ENCODE assay signal across 1 cellular context in the genomic region with DNA sequence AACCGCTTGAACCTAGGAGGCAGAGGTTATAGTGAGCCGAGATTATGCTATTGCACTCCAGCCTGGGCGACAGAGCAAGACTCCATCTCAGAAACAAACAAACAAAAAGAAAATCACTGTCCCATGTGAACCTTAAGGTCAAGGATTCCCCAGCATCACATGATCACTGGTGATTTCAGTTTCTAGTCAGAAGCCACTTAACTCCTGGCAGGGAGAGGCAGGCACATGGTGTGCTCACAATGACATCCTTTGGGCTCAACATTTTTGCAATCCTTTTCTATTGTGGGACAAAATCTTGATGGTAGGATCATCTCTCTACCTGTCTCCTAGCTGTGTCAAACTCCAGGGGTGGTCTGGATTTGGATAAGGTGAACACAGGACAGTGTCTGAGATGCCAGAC.
TF ChIP-seq lines count a peak whose summit lies in the region.

No MANE protein-coding gene starts in this region.

TF ChIP-seq in GM12878, 131 proteins besides CTCF, POLR2A, EP300 and RAD21:
- TF ChIP-seq KLF5 (IDR thresholded peaks at IDR 0.05; ENCODE audit: partially characterized antibody) (no peak), RAD51 (IDR thresholded peaks at IDR 0.05) (peak; percentile 48), RB1 (IDR thresholded peaks at IDR 0.05; ENCODE audit: borderline replicate concordance) (no peak), SMARCA5 (IDR thresholded peaks at IDR 0.05) (no peak), CEBPZ (IDR thresholded peaks at IDR 0.05; ENCODE audit: low read depth, low read length) (no peak), STAT3 (IDR thresholded peaks at IDR 0.05; ENCODE audit: low read depth, low read length) (no peak), PAX5 (IDR thresholded peaks at IDR 0.05; ENCODE audit: borderline replicate concordance, low read depth, low read length) (no peak), BACH1 (IDR thresholded peaks at IDR 0.05; ENCODE audit: borderline replicate concordance) (no peak), NR2F1 (conservative IDR thresholded peaks at IDR 0.05) (peak; percentile 46; the same call in 1 of the 2 replicates)
